ENCODE assay signal across 19 cellular contexts in genomic region chr3:15042936-15043335, GRCh38. TPM values are rescaled to one million over a fixed set of nuclear protein-coding genes. Genes with fewer than 3 reads are reported as not detected.
DNase-seq lines count a peak whose midpoint lies in the region; ATAC-seq and TF ChIP-seq lines count a peak whose summit lies in the region.
"Had no signal": no experiment of that assay in that cellular context is flagged by ENCODE, and none has a peak within 500 bp of the region (broad histone marks: within the 10 kb centered on the region; RNA-seq: fewer than 3 reads in every experiment).

No MANE protein-coding gene starts in this region.

- H3K9me3 ChIP-seq in psoas muscle, result no peaks in the 10 kb centered on the region
- H3K9me3 ChIP-seq: thoracic aorta had no signal

- 68 to 86% (median 80%) methylated on average over 3 of the region's 3 CpGs for WGBS in psoas muscle, 3 donors

- H3K27me3 Mint-ChIP-seq in activated CD8-positive, alpha-beta T cell treated with anti-CD3 and anti-CD28 coated beads for 36 hours, result no peaks in the 10 kb centered on the region
- H3K27me3 Mint-ChIP-seq in activated CD8-positive, alpha-beta T cell treated with anti-CD3 and anti-CD28 coated beads, Interleukin-2, amount 10 ng/mL, durations not matched to agents 7 days and 5 days (ENCODE audit: low read depth), result no peaks in the 10 kb centered on the region
- H3K27me3 Mint-ChIP-seq in progenitor cell of endocrine pancreas, result no peaks in the 10 kb centered on the region
- H3K27me3 Mint-ChIP-seq: activated CD4-positive, alpha-beta T cell treated with anti-CD3 and anti-CD28 coated beads, Interleukin-2, amount 10 ng/mL, durations not matched to agents 7 days and 5 days; activated naive CD8-positive, alpha-beta T cell treated with anti-CD3 and anti-CD28 coated beads, Interleukin-2, amount 10 ng/mL, durations not matched to agents 7 days and 5 days had no signal

- in situ Hi-C loops in brain microvascular endothelial cell (cut with HindIII; ENCODE audit: low pct_ligation_motif_present, low sequenced_read_pairs), result no loop called here

- no peaks in the 10 kb centered on the region for H3K9me3 Mint-ChIP-seq in activated CD8-positive, alpha-beta T cell treated with anti-CD3 and anti-CD28 coated beads for 36 hours
- H3K9me3 Mint-ChIP-seq in activated CD8-positive, alpha-beta T cell treated with anti-CD3 and anti-CD28 coated beads, Interleukin-2, amount 10 ng/mL, durations not matched to agents 7 days and 5 days (ENCODE audit: insufficient read depth), result no peaks in the 10 kb centered on the region
- no peaks in the 10 kb centered on the region for H3K9me3 Mint-ChIP-seq in progenitor cell of endocrine pancreas (ENCODE audit: low read depth)
- H3K9me3 Mint-ChIP-seq: activated CD4-positive, alpha-beta T cell treated with anti-CD3 and anti-CD28 coated beads, Interleukin-2, amount 10 ng/mL, durations not matched to agents 7 days and 5 days; activated naive CD8-positive, alpha-beta T cell treated with anti-CD3 and anti-CD28 coated beads, Interleukin-2, amount 10 ng/mL, durations not matched to agents 7 days and 5 days; neural progenitor cell had no signal

- H3K27ac ChIP-seq in brain microvascular endothelial cell (no peak overlapping the region), psoas muscle (no peak overlapping the region)
- H3K27ac ChIP-seq: neural progenitor cell, PC-9, thoracic aorta had no signal

- H3K27ac Mint-ChIP-seq in activated CD8-positive, alpha-beta T cell treated with anti-CD3 and anti-CD28 coated beads for 36 hours, result peak overlapping the region; percentile 47
- no peak overlapping the region for H3K27ac Mint-ChIP-seq in activated CD8-positive, alpha-beta T cell treated with anti-CD3 and anti-CD28 coated beads, Interleukin-2, amount 10 ng/mL, durations not matched to agents 7 days and 5 days
- peak overlapping the region; percentile 6 for H3K27ac Mint-ChIP-seq in progenitor cell of endocrine pancreas
- H3K27ac Mint-ChIP-seq: activated CD4-positive, alpha-beta T cell treated with anti-CD3 and anti-CD28 coated beads, Interleukin-2, amount 10 ng/mL, durations not matched to agents 7 days and 5 days; neural progenitor cell had no signal

- H3K4me1 Mint-ChIP-seq in activated CD8-positive, alpha-beta T cell treated with anti-CD3 and anti-CD28 coated beads for 36 hours (ENCODE audit: low read depth), result peaks cover 19% of the 10 kb centered on the region
- H3K4me1 Mint-ChIP-seq in activated CD8-positive, alpha-beta T cell treated with anti-CD3 and anti-CD28 coated beads, Interleukin-2, amount 10 ng/mL, durations not matched to agents 7 days and 5 days (ENCODE audit: low read depth), result peaks cover 6% of the 10 kb centered on the region
- no peaks in the 10 kb centered on the region for H3K4me1 Mint-ChIP-seq in progenitor cell of endocrine pancreas (ENCODE audit: low read depth)

- H3K36me3 Mint-ChIP-seq in activated CD8-positive, alpha-beta T cell treated with anti-CD3 and anti-CD28 coated beads for 36 hours (ENCODE audit: low read depth), result peaks cover 63% of the 10 kb centered on the region
- H3K36me3 Mint-ChIP-seq in activated CD8-positive, alpha-beta T cell treated with anti-CD3 and anti-CD28 coated beads, Interleukin-2, amount 10 ng/mL, durations not matched to agents 7 days and 5 days (ENCODE audit: low read depth), result peaks cover 75% of the 10 kb centered on the region
- peaks cover 19% of the 10 kb centered on the region for H3K36me3 Mint-ChIP-seq in progenitor cell of endocrine pancreas (ENCODE audit: insufficient read depth)

- peaks cover 60% of the 10 kb centered on the region for H3K36me3 ChIP-seq in brain microvascular endothelial cell (replicated peaks)
- H3K36me3 ChIP-seq in psoas muscle (ENCODE audit: insufficient read depth in 1 of 2, low read depth in 1 of 2), result peaks cover 31 to 100% of the 10 kb centered on the region in 2 donors

- ATAC-seq in activated CD8-positive, alpha-beta T cell treated with anti-CD3 and anti-CD28 coated beads for 36 hours, result no peak
- no peak for ATAC-seq in activated CD8-positive, alpha-beta T cell treated with anti-CD3 and anti-CD28 coated beads, Interleukin-2, amount 10 ng/mL, durations not matched to agents 7 days and 5 days
- ATAC-seq in Right ventricle myocardium superior (ENCODE audit: poor library complexity), result no peak
- no peak for ATAC-seq in psoas muscle

- no peak overlapping the region for H3K4me3 ChIP-seq in brain microvascular endothelial cell (ENCODE audit: low read depth, low read length)
- H3K4me3 ChIP-seq in psoas muscle, result no peak overlapping the region
- H3K4me3 ChIP-seq: neural progenitor cell, PC-9, thoracic aorta had no signal

- CTCF ChIA-PET in activated CD8-positive, alpha-beta T cell treated with anti-CD3 and anti-CD28 coated beads for 36 hours (lab: Charles Lee), result no interaction called here
- CTCF ChIA-PET in activated CD8-positive, alpha-beta T cell treated with anti-CD3 and anti-CD28 coated beads, Interleukin-2, amount 10 ng/mL, durations not matched to agents 7 days and 5 days (lab: Charles Lee), result interaction anchor here (1.7 to 2.4 kb wide), 2 partner anchors 9 to 66 kb away, joined by 3 to 7 read pairs; no protein-coding TSS in a partner anchor

- no peak overlapping the region for H3K4me3 Mint-ChIP-seq in activated CD8-positive, alpha-beta T cell treated with anti-CD3 and anti-CD28 coated beads for 36 hours
- H3K4me3 Mint-ChIP-seq in activated CD8-positive, alpha-beta T cell treated with anti-CD3 and anti-CD28 coated beads, Interleukin-2, amount 10 ng/mL, durations not matched to agents 7 days and 5 days, result no peak overlapping the region
- no peak overlapping the region for H3K4me3 Mint-ChIP-seq in progenitor cell of endocrine pancreas (ENCODE audit: low read depth)
- H3K4me3 Mint-ChIP-seq: activated CD4-positive, alpha-beta T cell treated with anti-CD3 and anti-CD28 coated beads, Interleukin-2, amount 10 ng/mL, durations not matched to agents 7 days and 5 days; activated naive CD8-positive, alpha-beta T cell treated with anti-CD3 and anti-CD28 coated beads, Interleukin-2, amount 10 ng/mL, durations not matched to agents 7 days and 5 days; neural progenitor cell had no signal

- POLR2A ChIA-PET in activated CD8-positive, alpha-beta T cell treated with anti-CD3 and anti-CD28 coated beads for 36 hours (lab: Charles Lee), result interaction anchor here (1.2 kb wide), 1 partner anchor 22 kb away, joined by 3 read pairs; the partner anchor contains the start of gene MRPS25
- POLR2A ChIA-PET in activated CD8-positive, alpha-beta T cell treated with anti-CD3 and anti-CD28 coated beads, Interleukin-2, amount 10 ng/mL, durations not matched to agents 7 days and 5 days (lab: Charles Lee), result no interaction called here

- TF ChIP-seq CTCF in activated CD8-positive, alpha-beta T cell treated with anti-CD3 and anti-CD28 coated beads for 36 hours (IDR thresholded peaks at IDR 0.05), result no peak
- no peak for TF ChIP-seq CTCF in brain microvascular endothelial cell (IDR thresholded peaks at IDR 0.05; ENCODE audit: low read depth, low read length, missing control alignments)
- TF ChIP-seq CTCF in progenitor cell of endocrine pancreas (IDR thresholded peaks at IDR 0.05; ENCODE audit: unreplicated experiment), result no peak
- TF ChIP-seq CTCF in psoas muscle (IDR thresholded peaks at IDR 0.05), result no peak

- no peak for DNase-seq in activated CD8-positive, alpha-beta T cell treated with anti-CD3 and anti-CD28 coated beads for 36 hours
- DNase-seq in activated CD8-positive, alpha-beta T cell treated with anti-CD3 and anti-CD28 coated beads, Interleukin-2, amount 10 ng/mL, durations not matched to agents 7 days and 5 days, result no peak
- DNase-seq in OCI-M1 (lab: John Stamatoyannopoulos, UW), result peak; percentile 15
- peak; percentile 16 for DNase-seq in brain microvascular endothelial cell
- no peak for DNase-seq in progenitor cell of endocrine pancreas (ENCODE audit: low spot score, unreplicated experiment)
- no peak for DNase-seq in mucosa of gallbladder (ENCODE audit: low spot score)
- DNase-seq in Right ventricle myocardium superior, result no peak
- no peak for DNase-seq in psoas muscle
- DNase-seq: activated CD4-positive, alpha-beta T cell treated with anti-CD3 and anti-CD28 coated beads, Interleukin-2, amount 10 ng/mL, durations not matched to agents 7 days and 5 days; activated naive CD8-positive, alpha-beta T cell treated with anti-CD3 and anti-CD28 coated beads, Interleukin-2, amount 10 ng/mL, durations not matched to agents 7 days and 5 days; C1 segment of cervical spinal cord; central memory CD4-positive, alpha-beta T cell; effector memory CD4-positive, alpha-beta T cell; islet precursor cell; NCI-H1436; NCI-H774; PC-9 had no signal

- intact Hi-C loops in activated CD8-positive, alpha-beta T cell treated with anti-CD3 and anti-CD28 coated beads for 36 hours (cut with micrococcal nuclease), result no loop called here
- intact Hi-C loops in Right ventricle myocardium superior (cut with DNase I) (no loop called here), psoas muscle (cut with DNase I) (no loop called here)

- H3K27me3 ChIP-seq in brain microvascular endothelial cell (replicated peaks) (no peaks in the 10 kb centered on the region), psoas muscle (ENCODE audit: insufficient read depth in 3 of 3, low read length in 2 of 3) (no peaks in the 10 kb centered on the region)
- H3K27me3 ChIP-seq: neural progenitor cell had no signal

- H3K4me1 ChIP-seq in psoas muscle, result no peaks in the 10 kb centered on the region

RNA-seq across cellular contexts. Expression of gene MRPS25, which starts 22.2 kb away (rescaled TPM):
- 10 to 100 TPM; 73.9 to 78.2 TPM for total RNA-seq in activated CD8-positive, alpha-beta T cell treated with anti-CD3 and anti-CD28 coated beads for 36 hours
- 10 to 100 TPM; 58.5 to 64.6 TPM for total RNA-seq in activated CD8-positive, alpha-beta T cell treated with anti-CD3 and anti-CD28 coated beads, Interleukin-2, amount 10 ng/mL, durations not matched to agents 7 days and 5 days
- total RNA-seq in progenitor cell of endocrine pancreas, result 49.0 and 59.3 TPM in 2 replicates
- 48.8 TPM for total RNA-seq in mucosa of gallbladder
- total RNA-seq in Right ventricle myocardium superior, result 152 TPM
- total RNA-seq in psoas muscle, result 10 to 100 TPM; 60.6 to 83.9 (median 74.1) TPM
- polyA plus RNA-seq in psoas muscle, result 100 to 1,000 TPM in 1 of 3 donors, 10 to 100 TPM in 2; 72.9 to 145 (median 74.2) TPM

RNA-seq across cellular contexts. Expression of gene RBSN, which starts 56.0 kb away (rescaled TPM):
- total RNA-seq in activated CD8-positive, alpha-beta T cell treated with anti-CD3 and anti-CD28 coated beads for 36 hours, result 10 to 100 TPM; 11.3 to 11.8 TPM
- 10 to 100 TPM; 16.4 to 17.8 TPM for total RNA-seq in activated CD8-positive, alpha-beta T cell treated with anti-CD3 and anti-CD28 coated beads, Interleukin-2, amount 10 ng/mL, durations not matched to agents 7 days and 5 days
- total RNA-seq in progenitor cell of endocrine pancreas (25.7 and 26.2 TPM in 2 replicates), mucosa of gallbladder (19.2 TPM), Right ventricle myocardium superior (17.1 TPM), psoas muscle (10 to 100 TPM; 18.6 to 26.3 (median 23.2) TPM)
- polyA plus RNA-seq in psoas muscle, result 10 to 100 TPM in 2 of 3 donors, 1 to 10 TPM in 1; 7.7 to 21.5 (median 10.7) TPM

Comparison
In these comparisons a context has a peak if more than half of its experiments do, and no peak if none do; other contexts are left out.
1. DNase-seq: peak in OCI-M1 (single experiment) and brain microvascular endothelial cell (single experiment); none in activated CD8-positive, alpha-beta T cell treated with anti-CD3 and anti-CD28 coated beads for 36 hours (single experiment), activated CD8-positive, alpha-beta T cell treated with anti-CD3 and anti-CD28 coated beads, Interleukin-2, amount 10 ng/mL, durations not matched to agents 7 days and 5 days (single experiment), progenitor cell of endocrine pancreas (single experiment), mucosa of gallbladder (single experiment), Right ventricle myocardium superior (single experiment) and psoas muscle (0 of 2).